ENCODE assay signal across 1 cellular context in genomic region chr2:99028558-99028957, GRCh38.
TF ChIP-seq lines count a peak whose summit lies in the region.

No MANE protein-coding gene starts in this region.

TF ChIP-seq in HepG2, 621 proteins besides CTCF, POLR2A, EP300 and RAD21 (continued from another document):
- TF ChIP-seq REST (IDR thresholded peaks at IDR 0.05; ENCODE audit: borderline replicate concordance in 1 of 2, low read depth in 1 of 2, low read length in 2 of 2) (peak in 1 of 2 experiments; percentile 84; a peak in 2 of 4 replicates), MBD4 (IDR thresholded peaks at IDR 0.05; ENCODE audit: borderline replicate concordance, low read length) (no peak), HNRNPK (IDR thresholded peaks at IDR 0.05; ENCODE audit: low read depth, low read length, poor library complexity, severe bottlenecking) (peak; percentile 22), EED (CRISPR knock-in tag; IDR thresholded peaks at IDR 0.05) (no peak)
TF ChIP-seq in HepG2: peak in this region for 2.
